22 cellular contexts compared by ENCODE assay signal in genomic region chr18:26322892-26323653, GRCh38.
A peak's percentile ranks its signal among the peaks of the same experiment; 100 is the strongest.
DNase-seq lines count a peak whose midpoint lies in the region; ATAC-seq and TF ChIP-seq lines count a peak whose summit lies in the region.
"Had no signal": no experiment of that assay in that cellular context is flagged by ENCODE, and none has a peak within 500 bp of the region (broad histone marks: within the 10 kb centered on the region; RNA-seq: fewer than 3 reads in every experiment).

No MANE protein-coding gene starts in this region.

- H3K27me3 ChIP-seq in breast epithelium (no peaks in the 10 kb centered on the region), foreskin keratinocyte (no peaks in the 10 kb centered on the region), HAP-1 (ENCODE audit: low read depth) (no peaks in the 10 kb centered on the region)
- H3K27me3 ChIP-seq: gastrocnemius medialis, pancreas, transverse colon had no signal

- peaks cover 26% of the 10 kb centered on the region for H3K36me3 Mint-ChIP-seq in MCF 10A (ENCODE audit: insufficient read depth, unreplicated experiment)
- peaks cover 15% of the 10 kb centered on the region for H3K36me3 Mint-ChIP-seq in activated naive CD4-positive, alpha-beta T cell treated with anti-CD3 and anti-CD28 coated beads, Interleukin-2, amount 10 ng/mL, durations not matched to agents 7 days and 5 days

- H3K4me3 ChIP-seq in breast epithelium (no peak overlapping the region), astrocyte of the cerebellum (ENCODE audit: low read depth, low read length) (no peak overlapping the region), HAP-1 (no peak overlapping the region)
- H3K4me3 ChIP-seq: gastrocnemius medialis, pancreas, transverse colon had no signal

- DNase-seq in MCF 10A (ENCODE audit: unreplicated experiment) (peak; percentile 36), breast epithelium (ENCODE audit: low spot score in 2 of 2) (no peak), astrocyte of the cerebellum (ENCODE audit: low read depth) (peak; percentile 13), foreskin keratinocyte (peak; percentile 50 to 78), DMS53 treated with DMSO at 0.1 percent for 48 hours (lab: John Stamatoyannopoulos, UW; ENCODE audit: unreplicated experiment) (no peak), HAP-1 (ENCODE audit: low spot score in 2 of 2) (no peak)
- DNase-seq in activated naive CD4-positive, alpha-beta T cell treated with anti-CD3 and anti-CD28 coated beads, Interleukin-2, amount 10 ng/mL, durations not matched to agents 7 days and 5 days: no peak
- DNase-seq: 8988T; activated CD4-positive, alpha-beta T cell treated with anti-CD3 and anti-CD28 coated beads for 36 hours; DMS53; effector CD4-positive, alpha-beta T cell; gastrocnemius medialis; Karpas-422; left ventricle myocardium superior; NCI-H187; NCI-H446 treated with DMSO at 0.1 percent for 48 hours; pancreas; stimulated activated naive B cell treated with anti-CD40 and anti-IgM and Interleukin-4, amounts not matched to agents 10 μg/mL and 1 μg/mL and 100 μg/mL, for 72 hours; T1000; transverse colon had no signal

- no peaks in the 10 kb centered on the region for H3K9me3 ChIP-seq in breast epithelium
- no peaks in the 10 kb centered on the region for H3K9me3 ChIP-seq in HAP-1
- H3K9me3 ChIP-seq: gastrocnemius medialis, pancreas, transverse colon had no signal

- POLR2A ChIA-PET in MCF 10A (lab: Yijun Ruan, JAX): interaction anchor here (1.4 kb wide), 1 partner anchor 334 kb away, joined by 4 read pairs; no protein-coding TSS in a partner anchor

- no peak for TF ChIP-seq CTCF in MCF 10A (IDR thresholded peaks at IDR 0.05; ENCODE audit: unreplicated experiment)
- no peak for TF ChIP-seq CTCF in breast epithelium (IDR thresholded peaks at IDR 0.05)
- TF ChIP-seq CTCF in astrocyte of the cerebellum (IDR thresholded peaks at IDR 0.05; ENCODE audit: low read depth, low read length, missing control alignments): no peak
- TF ChIP-seq CTCF in foreskin keratinocyte (conservative IDR thresholded peaks at IDR 0.05): no peak

- in situ Hi-C loops in astrocyte of the cerebellum (cut with HindIII; ENCODE audit: low sequenced_read_pairs) (no loop called here), HAP-1 (cut with MboI; ENCODE audit: low sequenced_read_pairs) (no loop called here)

- H3K9me3 Mint-ChIP-seq in MCF 10A (ENCODE audit: unreplicated experiment): peaks cover 15% of the 10 kb centered on the region
- H3K9me3 Mint-ChIP-seq in activated naive CD4-positive, alpha-beta T cell treated with anti-CD3 and anti-CD28 coated beads, Interleukin-2, amount 10 ng/mL, durations not matched to agents 7 days and 5 days: no peaks in the 10 kb centered on the region

- intact Hi-C loops in MCF 10A (cut with micrococcal nuclease): no loop called here
- intact Hi-C loops in breast epithelium (cut with DNase I; ENCODE audit: low total_unique reads): no loop called here

- BruUV-seq in MCF 10A (replicated peaks; lab: Mats Ljungman, UMichigan): no TSS peak

- H3K27ac ChIP-seq in breast epithelium (no peak overlapping the region), foreskin keratinocyte (peak overlapping the region; percentile 43)
- H3K27ac ChIP-seq: gastrocnemius medialis, pancreas, transverse colon had no signal

- TF ChIP-seq POLR2A in breast epithelium (IDR thresholded peaks at IDR 0.05): no peak

- H3K36me3 ChIP-seq in breast epithelium (no peaks in the 10 kb centered on the region), HAP-1 (replicated peaks) (peaks cover 3% of the 10 kb centered on the region)
- H3K36me3 ChIP-seq: gastrocnemius medialis, pancreas, transverse colon had no signal

- H3K4me1 ChIP-seq in breast epithelium (no peaks in the 10 kb centered on the region), foreskin keratinocyte (peaks cover 28% of the 10 kb centered on the region), HAP-1 (0 out of 2 replicates have a peak, but pooled peaks cover 3% of the 10 kb centered on the region)
- H3K4me1 ChIP-seq: gastrocnemius medialis, pancreas had no signal

- CTCF ChIA-PET in MCF 10A (lab: Yijun Ruan, JAX): interaction anchor here (0.6 to 1.6 kb wide), 5 partner anchors 16 to 659 kb away, joined by 3 to 6 read pairs (median 4); no protein-coding TSS in a partner anchor
- CTCF ChIA-PET in activated naive CD4-positive, alpha-beta T cell treated with anti-CD3 and anti-CD28 coated beads, Interleukin-2, amount 10 ng/mL, durations not matched to agents 7 days and 5 days (lab: Charles Lee): interaction anchor here (1.0 kb wide), 1 partner anchor 61 kb away, joined by 3 read pairs; no protein-coding TSS in a partner anchor

- H3K4me3 Mint-ChIP-seq in MCF 10A (ENCODE audit: unreplicated experiment): no peak overlapping the region
- no peak overlapping the region for H3K4me3 Mint-ChIP-seq in activated naive CD4-positive, alpha-beta T cell treated with anti-CD3 and anti-CD28 coated beads, Interleukin-2, amount 10 ng/mL, durations not matched to agents 7 days and 5 days
- H3K4me3 Mint-ChIP-seq: activated CD4-positive, alpha-beta T cell treated with anti-CD3 and anti-CD28 coated beads for 36 hours; CD14-positive monocyte; stimulated activated naive B cell treated with anti-CD40 and anti-IgM and Interleukin-4, amounts not matched to agents 10 μg/mL and 1 μg/mL and 100 μg/mL, for 72 hours had no signal

- peak overlapping the region; percentile 3 for H3K27ac Mint-ChIP-seq in MCF 10A (ENCODE audit: low read depth, unreplicated experiment)
- H3K27ac Mint-ChIP-seq in activated naive CD4-positive, alpha-beta T cell treated with anti-CD3 and anti-CD28 coated beads, Interleukin-2, amount 10 ng/mL, durations not matched to agents 7 days and 5 days: no peak overlapping the region
- H3K27ac Mint-ChIP-seq: activated CD4-positive, alpha-beta T cell treated with anti-CD3 and anti-CD28 coated beads for 36 hours; CD14-positive monocyte; stimulated activated naive B cell treated with anti-CD40 and anti-IgM and Interleukin-4, amounts not matched to agents 10 μg/mL and 1 μg/mL and 100 μg/mL, for 72 hours had no signal

- no peaks in the 10 kb centered on the region for H3K27me3 Mint-ChIP-seq in MCF 10A (ENCODE audit: insufficient read depth, unreplicated experiment)
- no peaks in the 10 kb centered on the region for H3K27me3 Mint-ChIP-seq in activated naive CD4-positive, alpha-beta T cell treated with anti-CD3 and anti-CD28 coated beads, Interleukin-2, amount 10 ng/mL, durations not matched to agents 7 days and 5 days
- H3K27me3 Mint-ChIP-seq: activated CD4-positive, alpha-beta T cell treated with anti-CD3 and anti-CD28 coated beads for 36 hours; stimulated activated naive B cell treated with anti-CD40 and anti-IgM and Interleukin-4, amounts not matched to agents 10 μg/mL and 1 μg/mL and 100 μg/mL, for 72 hours had no signal

- ATAC-seq in foreskin keratinocyte (peak; percentile 89), HG03196 (IDR thresholded peaks at IDR 0.05; ENCODE audit: unreplicated experiment) (no peak)
- ATAC-seq: activated CD4-positive, alpha-beta T cell treated with anti-CD3 and anti-CD28 coated beads for 36 hours; gastrocnemius medialis; left ventricle myocardium superior; pancreas; stimulated activated naive B cell treated with anti-CD40 and anti-IgM and Interleukin-4, amounts not matched to agents 10 μg/mL and 1 μg/mL and 100 μg/mL, for 72 hours had no signal

- H3K4me1 Mint-ChIP-seq in MCF 10A (ENCODE audit: insufficient read depth, unreplicated experiment): peaks cover 15% of the 10 kb centered on the region
- H3K4me1 Mint-ChIP-seq in activated naive CD4-positive, alpha-beta T cell treated with anti-CD3 and anti-CD28 coated beads, Interleukin-2, amount 10 ng/mL, durations not matched to agents 7 days and 5 days: no peaks in the 10 kb centered on the region
- H3K4me1 Mint-ChIP-seq: CD14-positive monocyte; stimulated activated naive B cell treated with anti-CD40 and anti-IgM and Interleukin-4, amounts not matched to agents 10 μg/mL and 1 μg/mL and 100 μg/mL, for 72 hours had no signal

Comparison
In these comparisons a context has a peak if more than half of its experiments do, and no peak if none do; other contexts are left out.
1. DNase-seq: peak in MCF 10A (single experiment), astrocyte of the cerebellum (single experiment) and foreskin keratinocyte (2 of 2); none in breast epithelium (0 of 2), activated naive CD4-positive, alpha-beta T cell treated with anti-CD3 and anti-CD28 coated beads, Interleukin-2, amount 10 ng/mL, durations not matched to agents 7 days and 5 days (single experiment), DMS53 treated with DMSO at 0.1 percent for 48 hours (single experiment) and HAP-1 (0 of 2).